In genomic region chr6:45772886-45773285, GRCh38 we compare ENCODE assay signal across 19 cellular contexts.
"Had no signal": no experiment of that assay in that cellular context is flagged by ENCODE, and none has a peak within 500 bp of the region (broad histone marks: within the 10 kb centered on the region; RNA-seq: fewer than 3 reads in every experiment).

No MANE protein-coding gene starts in this region.

- DNase-seq: cortex of kidney; dorsolateral prefrontal cortex; effector CD8-positive, alpha-beta T cell; heart right ventricle; hypothalamus; islet precursor cell; mammary epithelial cell; naive thymus-derived CD4-positive, alpha-beta T cell; posterior cingulate gyrus; small intestine; stimulated activated CD4-positive, alpha-beta T cell treated with anti-CD3 and anti-CD28 coated beads, Interleukin-12 subunit alpha, Interleukin-12 subunit beta, amount 100 ng/mL, for 4 hours; stimulated activated naive CD4-positive, alpha-beta T cell; stomach; substantia nigra; transverse colon had no signal

- H3K36me3 ChIP-seq: heart right ventricle, right atrium auricular region, stomach, thoracic aorta, transverse colon had no signal

- H3K4me1 ChIP-seq: heart right ventricle, right atrium auricular region, stomach, transverse colon had no signal

- H3K4me3 ChIP-seq: dorsolateral prefrontal cortex, heart right ventricle, right atrium auricular region, stomach, thoracic aorta, transverse colon had no signal

- H3K27ac ChIP-seq: dorsolateral prefrontal cortex, heart right ventricle, right atrium auricular region, stomach, thoracic aorta, transverse colon had no signal

- H3K9me3 ChIP-seq: thoracic aorta, transverse colon had no signal

- FAIRE-seq: frontal cortex, small intestine had no signal

- ATAC-seq: heart right ventricle; left lobe of liver; naive thymus-derived CD4-positive, alpha-beta T cell had no signal
